Comparison of ENCODE assay signal across 1 cellular context in genomic region chr11:449889-450808, GRCh38.
TF ChIP-seq lines count a peak whose summit lies in the region.

TSS of gene PTDSS2 (plus strand) at chr11:450279. CDS start at chr11:450456, 177 bp downstream.

TF ChIP-seq in HepG2, 621 proteins besides CTCF, POLR2A, EP300 and RAD21 (continued from another document and continues in another):
- TF ChIP-seq GMEB2 (CRISPR knock-in tag; IDR thresholded peaks at IDR 0.05; ENCODE audit: low read depth) (peak; percentile 94), ZZZ3 (CRISPR knock-in tag; IDR thresholded peaks at IDR 0.05; ENCODE audit: borderline replicate concordance) (no peak), DR1 (CRISPR knock-in tag; IDR thresholded peaks at IDR 0.05) (peak; percentile 54; the same call in 1 of the 2 replicates), NFYC (CRISPR knock-in tag; IDR thresholded peaks at IDR 0.05) (peak; percentile 71), POLR2AphosphoS2 (IDR thresholded peaks at IDR 0.05; ENCODE audit: low read depth, low read length) (no peak), GTF3A (CRISPR knock-in tag; conservative IDR thresholded peaks at IDR 0.05) (no peak), STAT6 (CRISPR knock-in tag; IDR thresholded peaks at IDR 0.05; ENCODE audit: borderline replicate concordance) (no peak), ZSCAN22 (CRISPR knock-in tag; IDR thresholded peaks at IDR 0.05) (no peak), EEA1 (CRISPR knock-in tag; IDR thresholded peaks at IDR 0.05; ENCODE audit: borderline replicate concordance) (0 out of 2 replicates have a peak, but pooled peaks have one; percentile 34), GMEB1 (CRISPR knock-in tag; IDR thresholded peaks at IDR 0.05; ENCODE audit: borderline replicate concordance) (peak; percentile 98), ZXDC (CRISPR knock-in tag; IDR thresholded peaks at IDR 0.05) (0 out of 2 replicates have a peak, but pooled peaks have one; percentile 6), FOSL2 (CRISPR knock-in tag; IDR thresholded peaks at IDR 0.05) (peak; percentile 48), ZNF607 (CRISPR knock-in tag; IDR thresholded peaks at IDR 0.05; ENCODE audit: borderline replicate concordance) (peak; percentile 66), MTERF4 (CRISPR knock-in tag; IDR thresholded peaks at IDR 0.05) (no peak), BCL6 (CRISPR knock-in tag; IDR thresholded peaks at IDR 0.05) (peak; percentile 16; the same call in 1 of the 2 replicates), NPAS2 (CRISPR knock-in tag; IDR thresholded peaks at IDR 0.05; ENCODE audit: borderline replicate concordance) (no peak), ZFX (CRISPR knock-in tag; IDR thresholded peaks at IDR 0.05; ENCODE audit: low read depth) (peak; percentile 96), ZNF788 (CRISPR knock-in tag; IDR thresholded peaks at IDR 0.05; ENCODE audit: borderline replicate concordance) (peak; percentile 86; the same call in 1 of the 2 replicates), ZBTB38 (CRISPR knock-in tag; IDR thresholded peaks at IDR 0.05) (peak; percentile 49; the same call in 1 of the 2 replicates), ZNF639 (CRISPR knock-in tag; conservative IDR thresholded peaks at IDR 0.05) (peak; percentile 85), SALL1 (CRISPR knock-in tag; IDR thresholded peaks at IDR 0.05) (peak; percentile 73; the same call in 1 of the 2 replicates), ZNF333 (CRISPR knock-in tag; IDR thresholded peaks at IDR 0.05; ENCODE audit: borderline replicate concordance) (peak; percentile 47; the same call in 1 of the 2 replicates), ERF (CRISPR knock-in tag; IDR thresholded peaks at IDR 0.05) (peak; percentile 86; the same call in 1 of the 2 replicates), PRDM10 (CRISPR knock-in tag; IDR thresholded peaks at IDR 0.05; ENCODE audit: low read depth) (peak; percentile 69; the same call in 1 of the 2 replicates), ZSCAN12 (CRISPR knock-in tag; IDR thresholded peaks at IDR 0.05) (no peak), ZNF720 (CRISPR knock-in tag; IDR thresholded peaks at IDR 0.05) (peak; percentile 36; the same call in 1 of the 2 replicates), SMARCC2 (IDR thresholded peaks at IDR 0.05) (no peak), YEATS2 (CRISPR knock-in tag; IDR thresholded peaks at IDR 0.05; ENCODE audit: borderline replicate concordance) (peak; percentile 87), MTA1 (CRISPR knock-in tag; IDR thresholded peaks at IDR 0.05; ENCODE audit: borderline replicate concordance) (peak; percentile 80; the same call in 1 of the 2 replicates), TCF7L2 (IDR thresholded peaks at IDR 0.05; ENCODE audit: low read depth, low read length) (no peak), ZNF709 (CRISPR knock-in tag; IDR thresholded peaks at IDR 0.05) (peak; percentile 83), CEBPG (CRISPR knock-in tag; IDR thresholded peaks at IDR 0.05) (no peak), ZNF646 (CRISPR knock-in tag; IDR thresholded peaks at IDR 0.05) (no peak)
